2 cellular contexts compared by ENCODE assay signal in the genomic region with DNA sequence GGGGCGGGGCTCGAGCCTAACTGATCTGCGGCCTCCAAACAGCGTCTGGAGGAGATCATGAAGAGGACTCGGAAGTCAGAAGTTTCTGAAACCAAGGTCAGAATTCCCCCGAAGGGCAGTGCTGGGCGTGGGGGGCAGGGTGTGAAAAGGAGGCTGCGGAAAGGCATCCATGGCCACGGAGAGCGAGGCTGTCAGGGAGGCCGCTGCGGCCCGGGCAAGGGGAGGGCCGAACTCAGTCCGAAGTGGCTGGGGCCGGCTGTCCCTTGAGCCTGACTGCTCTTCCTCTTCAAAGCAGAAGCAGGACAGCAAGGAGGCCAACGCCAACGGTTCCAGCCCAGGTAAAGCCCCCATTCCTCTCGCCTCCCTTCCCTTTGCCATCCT.
TF ChIP-seq lines count a peak whose summit lies in the region.

No MANE protein-coding gene starts in this region.

TF ChIP-seq in GM23338, 12 proteins besides CTCF, POLR2A, EP300 and RAD21 (continued from another document):
- TF ChIP-seq, protein P1, sequence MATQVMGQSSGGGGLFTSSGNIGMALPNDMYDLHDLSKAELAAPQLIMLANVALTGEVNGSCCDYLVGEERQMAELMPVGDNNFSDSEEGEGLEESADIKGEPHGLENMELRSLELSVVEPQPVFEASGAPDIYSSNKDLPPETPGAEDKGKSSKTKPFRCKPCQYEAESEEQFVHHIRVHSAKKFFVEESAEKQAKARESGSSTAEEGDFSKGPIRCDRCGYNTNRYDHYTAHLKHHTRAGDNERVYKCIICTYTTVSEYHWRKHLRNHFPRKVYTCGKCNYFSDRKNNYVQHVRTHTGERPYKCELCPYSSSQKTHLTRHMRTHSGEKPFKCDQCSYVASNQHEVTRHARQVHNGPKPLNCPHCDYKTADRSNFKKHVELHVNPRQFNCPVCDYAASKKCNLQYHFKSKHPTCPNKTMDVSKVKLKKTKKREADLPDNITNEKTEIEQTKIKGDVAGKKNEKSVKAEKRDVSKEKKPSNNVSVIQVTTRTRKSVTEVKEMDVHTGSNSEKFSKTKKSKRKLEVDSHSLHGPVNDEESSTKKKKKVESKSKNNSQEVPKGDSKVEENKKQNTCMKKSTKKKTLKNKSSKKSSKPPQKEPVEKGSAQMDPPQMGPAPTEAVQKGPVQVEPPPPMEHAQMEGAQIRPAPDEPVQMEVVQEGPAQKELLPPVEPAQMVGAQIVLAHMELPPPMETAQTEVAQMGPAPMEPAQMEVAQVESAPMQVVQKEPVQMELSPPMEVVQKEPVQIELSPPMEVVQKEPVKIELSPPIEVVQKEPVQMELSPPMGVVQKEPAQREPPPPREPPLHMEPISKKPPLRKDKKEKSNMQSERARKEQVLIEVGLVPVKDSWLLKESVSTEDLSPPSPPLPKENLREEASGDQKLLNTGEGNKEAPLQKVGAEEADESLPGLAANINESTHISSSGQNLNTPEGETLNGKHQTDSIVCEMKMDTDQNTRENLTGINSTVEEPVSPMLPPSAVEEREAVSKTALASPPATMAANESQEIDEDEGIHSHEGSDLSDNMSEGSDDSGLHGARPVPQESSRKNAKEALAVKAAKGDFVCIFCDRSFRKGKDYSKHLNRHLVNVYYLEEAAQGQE (IDR thresholded peaks at IDR 0.05; ENCODE audit: unreplicated experiment) = no peak
- TF ChIP-seq JUNB (IDR thresholded peaks at IDR 0.05; ENCODE audit: unreplicated experiment) (no peak), EZH2phosphoT487 (IDR thresholded peaks at IDR 0.05; ENCODE audit: unreplicated experiment) (no peak), ZNF114 (CRISPR knock-in tag; IDR thresholded peaks at IDR 0.05) (no peak), NANOG (IDR thresholded peaks at IDR 0.05; ENCODE audit: borderline replicate concordance) (no peak)

TF ChIP-seq in WTC11, 78 proteins besides CTCF, POLR2A, EP300 and RAD21 (continued from another document):
- TF ChIP-seq, protein P2, sequence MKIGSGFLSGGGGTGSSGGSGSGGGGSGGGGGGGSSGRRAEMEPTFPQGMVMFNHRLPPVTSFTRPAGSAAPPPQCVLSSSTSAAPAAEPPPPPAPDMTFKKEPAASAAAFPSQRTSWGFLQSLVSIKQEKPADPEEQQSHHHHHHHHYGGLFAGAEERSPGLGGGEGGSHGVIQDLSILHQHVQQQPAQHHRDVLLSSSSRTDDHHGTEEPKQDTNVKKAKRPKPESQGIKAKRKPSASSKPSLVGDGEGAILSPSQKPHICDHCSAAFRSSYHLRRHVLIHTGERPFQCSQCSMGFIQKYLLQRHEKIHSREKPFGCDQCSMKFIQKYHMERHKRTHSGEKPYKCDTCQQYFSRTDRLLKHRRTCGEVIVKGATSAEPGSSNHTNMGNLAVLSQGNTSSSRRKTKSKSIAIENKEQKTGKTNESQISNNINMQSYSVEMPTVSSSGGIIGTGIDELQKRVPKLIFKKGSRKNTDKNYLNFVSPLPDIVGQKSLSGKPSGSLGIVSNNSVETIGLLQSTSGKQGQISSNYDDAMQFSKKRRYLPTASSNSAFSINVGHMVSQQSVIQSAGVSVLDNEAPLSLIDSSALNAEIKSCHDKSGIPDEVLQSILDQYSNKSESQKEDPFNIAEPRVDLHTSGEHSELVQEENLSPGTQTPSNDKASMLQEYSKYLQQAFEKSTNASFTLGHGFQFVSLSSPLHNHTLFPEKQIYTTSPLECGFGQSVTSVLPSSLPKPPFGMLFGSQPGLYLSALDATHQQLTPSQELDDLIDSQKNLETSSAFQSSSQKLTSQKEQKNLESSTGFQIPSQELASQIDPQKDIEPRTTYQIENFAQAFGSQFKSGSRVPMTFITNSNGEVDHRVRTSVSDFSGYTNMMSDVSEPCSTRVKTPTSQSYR (CRISPR knock-in tag; IDR thresholded peaks at IDR 0.05) = no peak
- no peak for TF ChIP-seq JAZF1 (CRISPR knock-in tag; IDR thresholded peaks at IDR 0.05)
- TF ChIP-seq, protein P3, sequence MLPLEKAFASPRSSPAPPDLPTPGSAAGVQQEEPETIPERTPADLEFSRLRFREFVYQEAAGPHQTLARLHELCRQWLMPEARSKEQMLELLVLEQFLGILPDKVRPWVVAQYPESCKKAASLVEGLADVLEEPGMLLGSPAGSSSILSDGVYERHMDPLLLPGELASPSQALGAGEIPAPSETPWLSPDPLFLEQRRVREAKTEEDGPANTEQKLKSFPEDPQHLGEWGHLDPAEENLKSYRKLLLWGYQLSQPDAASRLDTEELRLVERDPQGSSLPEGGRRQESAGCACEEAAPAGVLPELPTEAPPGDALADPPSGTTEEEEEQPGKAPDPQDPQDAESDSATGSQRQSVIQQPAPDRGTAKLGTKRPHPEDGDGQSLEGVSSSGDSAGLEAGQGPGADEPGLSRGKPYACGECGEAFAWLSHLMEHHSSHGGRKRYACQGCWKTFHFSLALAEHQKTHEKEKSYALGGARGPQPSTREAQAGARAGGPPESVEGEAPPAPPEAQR (CRISPR knock-in tag; IDR thresholded peaks at IDR 0.05) = no peak
- no peak for TF ChIP-seq OVOL2 (CRISPR knock-in tag; IDR thresholded peaks at IDR 0.05; ENCODE audit: borderline replicate concordance)
- no peak for TF ChIP-seq TCF7 (CRISPR knock-in tag; IDR thresholded peaks at IDR 0.05; ENCODE audit: low read depth)
- TF ChIP-seq ZNF512 (CRISPR knock-in tag; IDR thresholded peaks at IDR 0.05; ENCODE audit: borderline replicate concordance) = no peak
- TF ChIP-seq TEAD4 (CRISPR knock-in tag; IDR thresholded peaks at IDR 0.05) = no peak
- no peak for TF ChIP-seq ZMAT4 (CRISPR knock-in tag; IDR thresholded peaks at IDR 0.05)
- no peak for TF ChIP-seq ZNF263 (CRISPR knock-in tag; IDR thresholded peaks at IDR 0.05; ENCODE audit: low read depth)
- no peak for TF ChIP-seq ZNF423 (CRISPR knock-in tag; IDR thresholded peaks at IDR 0.05)
TF ChIP-seq in WTC11: peak in this region for 0.
